In genomic region chr17:2905697-2906595, GRCh38 we compare ENCODE assay signal across 29 cellular contexts.
DNase-seq lines count a peak whose midpoint lies in the region; ATAC-seq and TF ChIP-seq lines count a peak whose summit lies in the region.
"Had no signal": no experiment of that assay in that cellular context is flagged by ENCODE, and none has a peak within 500 bp of the region (broad histone marks: within the 10 kb centered on the region; RNA-seq: fewer than 3 reads in every experiment).

No MANE protein-coding gene starts in this region.

- H3K4me1 Mint-ChIP-seq in CD14-positive monocyte: peaks cover 15% of the 10 kb centered on the region

- peaks cover 0 to 64% (median 14%) of the 10 kb centered on the region in 12 donors for H3K4me1 ChIP-seq in heart left ventricle
- H3K4me1 ChIP-seq: A549 had no signal

- intact Hi-C loops in CD14-positive monocyte (cut with micrococcal nuclease): no loop called here
- intact Hi-C loops in heart left ventricle (cut with DNase I): loop anchor here in 2 of 10 donors (2.0 kb wide), 2 partner anchors 43 to 51 kb away; no protein-coding TSS in a partner anchor

- H3K36me3 Mint-ChIP-seq in CD14-positive monocyte: peaks cover 59 to 86% of the 10 kb centered on the region in 2 donors
- H3K36me3 Mint-ChIP-seq: brain had no signal

- H3K27me3 ChIP-seq in heart left ventricle: no peaks in the 10 kb centered on the region
- H3K27me3 ChIP-seq: transverse colon had no signal

- in situ Hi-C loops in KBM-7 (cut with MboI; ENCODE audit: low pct_unique_long_range_greater_than_20kb, low sequenced_read_pairs): no loop called here

- H3K9me3 ChIP-seq in heart left ventricle: peaks cover 0 to 4% (median 0%) of the 10 kb centered on the region in 12 donors
- H3K9me3 ChIP-seq: A549, mucosa of descending colon, transverse colon had no signal

- peaks cover 0 to 6% (median 2%) of the 10 kb centered on the region in 3 donors for H3K27me3 Mint-ChIP-seq in CD14-positive monocyte (ENCODE audit: low read depth in 3 of 3)
- H3K27me3 Mint-ChIP-seq: activated B cell treated with CpG ODN at 0.5 μM for 24 hours; activated naive CD4-positive, alpha-beta T cell treated with anti-CD3 and anti-CD28 coated beads, Interleukin-2, amount 50 U/mL, for 24 hours; brain; CD4-positive, alpha-beta T cell had no signal

- H3K27ac Mint-ChIP-seq in CD14-positive monocyte: peak overlapping the region in 4 of 7 donors; percentile 14 to 81 (median 56)
- H3K27ac Mint-ChIP-seq: activated B cell treated with CpG ODN at 0.5 μM for 24 hours; activated T-helper 2 cell treated with anti-CD3 and anti-CD28 coated beads, Interferon-gamma antibody, Interleukin-2, Interleukin-4, amounts not matched to agents 10 μg/mL and 5 μg/mL and 100 μg/mL, durations not matched to agents 14 hours and 24 hours and 36 hours; CD4-positive, alpha-beta T cell had no signal

- no peak overlapping the region for H3K4me3 ChIP-seq in heart left ventricle
- H3K4me3 ChIP-seq: A549, mucosa of descending colon, transverse colon had no signal

- H3K9me3 Mint-ChIP-seq in CD14-positive monocyte: peaks cover 1 to 7% (median 5%) of the 10 kb centered on the region in 7 donors
- H3K9me3 Mint-ChIP-seq: activated B cell treated with CpG ODN at 0.5 μM for 24 hours; activated naive CD4-positive, alpha-beta T cell treated with anti-CD3 and anti-CD28 coated beads, Interleukin-2, amount 50 U/mL, for 24 hours; CD4-positive, alpha-beta T cell had no signal

- H3K4me3 Mint-ChIP-seq in CD14-positive monocyte: no peak overlapping the region
- H3K4me3 Mint-ChIP-seq: activated B cell treated with CpG ODN at 0.5 μM for 24 hours; activated naive CD4-positive, alpha-beta T cell treated with anti-CD3 and anti-CD28 coated beads, Interleukin-2, amount 50 U/mL, for 24 hours; brain; CD4-positive, alpha-beta T cell; nephron had no signal

- DNase-seq in CD14-positive monocyte (ENCODE audit: low spot score) (no peak), UCSD-AML1 (lab: John Stamatoyannopoulos, UW; ENCODE audit: unreplicated experiment) (peak; percentile 66), heart left ventricle (no peak), kidney tubule cell (ENCODE audit: low spot score) (peak; percentile 75), cortex of kidney (lab: John Stamatoyannopoulos, UW) (no peak), activated gamma-delta T cell (lab: John Stamatoyannopoulos, UW) (no peak), KBM-7 (no peak)
- DNase-seq: activated B cell treated with CpG ODN at 0.5 μM for 24 hours; amniotic stem cell; CD4-positive, alpha-beta T cell; GOT3; IMR-90; islet precursor cell; mucosa of descending colon; NCI-H146; NCI-H2107; NCI-H446; NCI-H748 treated with DMSO at 0.1 percent for 48 hours; SHP77 treated with DMSO at 0.1 percent for 48 hours; T-helper 9 cell; transverse colon had no signal

- no peaks in the 10 kb centered on the region for H3K36me3 ChIP-seq in heart left ventricle
- H3K36me3 ChIP-seq: transverse colon had no signal

- no peak for TF ChIP-seq POLR2A in heart left ventricle (IDR thresholded peaks at IDR 0.05)

- TF ChIP-seq CTCF in CD14-positive monocyte (IDR thresholded peaks at IDR 0.05) (no peak), heart left ventricle (IDR thresholded peaks at IDR 0.05) (no peak)

- 49 to 55% (median 51%) methylated on average over 13 to 15 of the region's 15 CpGs for WGBS in heart left ventricle, 4 donors

- ATAC-seq in heart left ventricle: peak in 3 of 4 donors; percentile 2 to 19 (median 15)
- ATAC-seq in GM18909 (IDR thresholded peaks at IDR 0.05; ENCODE audit: poor library complexity, unreplicated experiment): no peak
- ATAC-seq: A549, mucosa of descending colon, Panc1, sciatic nerve had no signal

- peak overlapping the region; percentile 31 to 88 (median 72) for H3K27ac ChIP-seq in heart left ventricle
- H3K27ac ChIP-seq: A549, transverse colon had no signal

Comparison
In these comparisons a context has a peak if more than half of its experiments do, and no peak if none do; other contexts are left out.
1. DNase-seq: peak in UCSD-AML1 (single experiment) and kidney tubule cell (single experiment); none in CD14-positive monocyte (single experiment), heart left ventricle (0 of 5), cortex of kidney (single experiment), activated gamma-delta T cell (single experiment) and KBM-7 (single experiment).